In genomic region chr18:9876867-9877654, GRCh38 we compare ENCODE assay signal across 8 cellular contexts. TPM values are rescaled to one million over a fixed set of nuclear protein-coding genes. Genes with fewer than 3 reads are reported as not detected.
A peak's percentile ranks its signal among the peaks of the same experiment; 100 is the strongest.
DNase-seq lines count a peak whose midpoint lies in the region; ATAC-seq and TF ChIP-seq lines count a peak whose summit lies in the region.

No MANE protein-coding gene starts in this region.

- no peaks in the 10 kb centered on the region for H3K79me2 ChIP-seq in osteoblast (ENCODE audit: insufficient read depth, low read length)

- no peaks in the 10 kb centered on the region for H3K36me3 ChIP-seq in osteoblast (ENCODE audit: insufficient read depth, low read length)
- H3K36me3 ChIP-seq in CD8-positive, alpha-beta T cell (ENCODE audit: insufficient read depth, low read length): no peaks in the 10 kb centered on the region

- POLR2A ChIA-PET in CD8-positive, alpha-beta T cell (lab: Charles Lee): no interaction called here

- no peaks in the 10 kb centered on the region for H3K27me3 ChIP-seq in osteoblast (ENCODE audit: insufficient read depth, low read length)
- no peaks in the 10 kb centered on the region for H3K27me3 ChIP-seq in CD8-positive, alpha-beta T cell (ENCODE audit: insufficient read depth, low read length)

- peak overlapping the region; percentile 80 for H3K4me2 ChIP-seq in osteoblast (ENCODE audit: insufficient read depth, low read length)

- H3K9me3 Mint-ChIP-seq in CD8-positive, alpha-beta T cell: no peaks in the 10 kb centered on the region

- peak overlapping the region; percentile 95 for H3K27ac ChIP-seq in osteoblast (ENCODE audit: low read depth, low read length)
- no peak overlapping the region for H3K27ac ChIP-seq in CD8-positive, alpha-beta T cell (ENCODE audit: low read depth, low read length)

- peak overlapping the region; percentile 83 for H2AFZ ChIP-seq in osteoblast (ENCODE audit: low read length)

- no peaks in the 10 kb centered on the region for H4K20me1 ChIP-seq in osteoblast (ENCODE audit: insufficient read depth, low read length)

- peaks cover 11% of the 10 kb centered on the region for H3K27me3 Mint-ChIP-seq in CD8-positive, alpha-beta T cell (ENCODE audit: low read depth)

- peaks cover 21% of the 10 kb centered on the region for H3K4me1 ChIP-seq in osteoblast (ENCODE audit: insufficient read depth, low read length)
- H3K4me1 ChIP-seq in CD8-positive, alpha-beta T cell (ENCODE audit: insufficient read depth, low read length): no peaks in the 10 kb centered on the region

- H3K4me1 Mint-ChIP-seq in CD8-positive, alpha-beta T cell (ENCODE audit: low read depth): no peaks in the 10 kb centered on the region

- H3K36me3 Mint-ChIP-seq in CD8-positive, alpha-beta T cell: no peaks in the 10 kb centered on the region

- DNase-seq in Daoy (ENCODE audit: low read depth): peak; percentile 82
- DNase-seq in NCI-H460 (ENCODE audit: extremely low read depth, low read depth): peak; percentile 45
- peak; percentile 57 for DNase-seq in epithelial cell of esophagus (ENCODE audit: low read depth)
- peak; percentile 84 for DNase-seq in osteoblast (ENCODE audit: insufficient read length, low spot score, missing footprints)
- no peak for DNase-seq in CD8-positive, alpha-beta T cell
- no peak for DNase-seq in GOT3 (lab: John Stamatoyannopoulos, UW)
- no peak for DNase-seq in hypothalamus (lab: John Stamatoyannopoulos, UW)
- DNase-seq in activated CD8-positive, alpha-beta memory T cell treated with anti-CD3 and anti-CD28 coated beads, Interleukin-2, amount 50 U/mL, for 4 hours: no peak

- ATAC-seq in CD8-positive, alpha-beta T cell: no peak

- H3K4me3 ChIP-seq in epithelial cell of esophagus (ENCODE audit: low read length) (no peak overlapping the region), osteoblast (ENCODE audit: insufficient read depth, low read length) (peak overlapping the region; percentile 56)
- H3K4me3 ChIP-seq in CD8-positive, alpha-beta T cell (ENCODE audit: low read depth, low read length): no peak overlapping the region

- TF ChIP-seq CTCF in epithelial cell of esophagus (IDR thresholded peaks at IDR 0.05; ENCODE audit: insufficient read depth, low read depth, low read length, missing control alignments): no peak
- TF ChIP-seq CTCF in osteoblast (IDR thresholded peaks at IDR 0.05; ENCODE audit: extremely low read depth, low read depth, low read length): no peak
- TF ChIP-seq CTCF in CD8-positive, alpha-beta T cell (IDR thresholded peaks at IDR 0.05): no peak

- intact Hi-C loops in CD8-positive, alpha-beta T cell (cut with DNase I, micrococcal nuclease): no loop called here

- H3K9me3 ChIP-seq in osteoblast (ENCODE audit: low read depth, low read length): no peaks in the 10 kb centered on the region
- no peaks in the 10 kb centered on the region for H3K9me3 ChIP-seq in CD8-positive, alpha-beta T cell (ENCODE audit: low read length)

- no peak overlapping the region for H3K4me3 Mint-ChIP-seq in CD8-positive, alpha-beta T cell

- no peak overlapping the region for H3K27ac Mint-ChIP-seq in CD8-positive, alpha-beta T cell

- CTCF ChIA-PET in CD8-positive, alpha-beta T cell (lab: Charles Lee): no interaction called here

RNA-seq across cellular contexts. Expression of gene TXNDC2, which starts 8.7 kb away (rescaled TPM):
- total RNA-seq in Daoy (2014; rRNA removed; shearing (Covaris generic)): 0.06 TPM in 1 of 2 replicates, not detected in the other
- total RNA-seq in NCI-H460 (2014; rRNA removed; shearing (Covaris generic)): 0.10 and 0.17 TPM in 2 replicates
- not detected in 2 replicates for polyA plus RNA-seq in NCI-H460 (2014; cell fraction: nucleus; rRNA removed)
- total RNA-seq in osteoblast: 0.29 and 0.36 TPM in 2 replicates
- not detected for total RNA-seq in CD8-positive, alpha-beta T cell

RNA-seq across cellular contexts. Expression of gene VAPA, which starts 36.8 kb away (rescaled TPM):
- total RNA-seq in Daoy (2014; rRNA removed; shearing (Covaris generic)): 323 and 410 TPM in 2 replicates
- 321 and 343 TPM in 2 replicates for total RNA-seq in NCI-H460 (2014; rRNA removed; shearing (Covaris generic))
- 88.7 and 114 TPM in 2 replicates for polyA plus RNA-seq in NCI-H460 (2014; cell fraction: nucleus; rRNA removed)
- 277 and 316 TPM in 2 replicates for total RNA-seq in osteoblast
- 100 to 1,000 TPM; 169 to 177 TPM for total RNA-seq in CD8-positive, alpha-beta T cell

Comparison
In these comparisons a context has a peak if more than half of its experiments do, and no peak if none do; other contexts are left out.
1. DNase-seq: peak in Daoy (single experiment), NCI-H460 (single experiment), epithelial cell of esophagus (single experiment) and osteoblast (single experiment); none in CD8-positive, alpha-beta T cell (0 of 7), GOT3 (single experiment), hypothalamus (0 of 51) and activated CD8-positive, alpha-beta memory T cell treated with anti-CD3 and anti-CD28 coated beads, Interleukin-2, amount 50 U/mL, for 4 hours (single experiment).